In genomic region chr10:53166325-53166724, GRCh38 we compare ENCODE assay signal across 26 cellular contexts.
DNase-seq lines count a peak whose midpoint lies in the region; ATAC-seq, FAIRE-seq and TF ChIP-seq lines count a peak whose summit lies in the region.
"Had no signal": no experiment of that assay in that cellular context is flagged by ENCODE, and none has a peak within 500 bp of the region (broad histone marks: within the 10 kb centered on the region; RNA-seq: fewer than 3 reads in every experiment).

No MANE protein-coding gene starts in this region.

- no peak for FAIRE-seq in GM12878 (lab: Jason Lieb, UNC)
- FAIRE-seq: A549, D721Med, GM12892, GM19239 had no signal

- intact Hi-C loops in GM12878 (cut with micrococcal nuclease; ENCODE audit: unreplicated experiment) (no loop called here), spleen (cut with DNase I; ENCODE audit: low total_unique reads) (no loop called here), posterior vena cava (cut with DNase I) (no loop called here), prostate gland (cut with DNase I) (no loop called here)

- H3K36me3 ChIP-seq in GM12878 (ENCODE audit: control insufficient read depth in 2 of 2, insufficient read depth in 2 of 2, low read length in 1 of 2) (no peaks in the 10 kb centered on the region), spleen (no peaks in the 10 kb centered on the region), Karpas-422 (ENCODE audit: insufficient read depth, low read length) (no peaks in the 10 kb centered on the region), prostate gland (no peaks in the 10 kb centered on the region)
- H3K36me3 ChIP-seq: BE2C; BLaER1 treated with 17β-estradiol and CSF1 and Interleukin-3, amounts not matched to agents 10 nM and 100 nM had no signal

- RAD21 ChIA-PET in GM12878 (lab: Charles Lee; ENCODE audit: unreplicated experiment): interaction anchor here (1.0 kb wide), 1 partner anchor 214 kb away, joined by 3 read pairs; no protein-coding TSS in a partner anchor

- H3K4me2 ChIP-seq in GM12878 (ENCODE audit: control insufficient read depth, insufficient read depth) (no peak overlapping the region), Karpas-422 (ENCODE audit: low read depth, low read length, poor library complexity, severe bottlenecking) (no peak overlapping the region)
- H3K4me2 ChIP-seq: A549; BLaER1 treated with 17β-estradiol and CSF1 and Interleukin-3, amounts not matched to agents 10 nM and 100 nM had no signal

- H3K9me3 ChIP-seq in GM12878 (replicated peaks; ENCODE audit: control insufficient read depth, insufficient read depth, low read length) (no peaks in the 10 kb centered on the region), spleen (peaks cover 0 to 3% (median 0%) of the 10 kb centered on the region in 8 donors), Karpas-422 (ENCODE audit: low read length) (peaks cover 16% of the 10 kb centered on the region), prostate gland (no peaks in the 10 kb centered on the region)
- H3K9me3 ChIP-seq: A549; BE2C; BLaER1 treated with 17β-estradiol and CSF1 and Interleukin-3, amounts not matched to agents 10 nM and 100 nM had no signal

- H3K4me3 ChIP-seq in GM12878 (no peak overlapping the region), spleen (no peak overlapping the region), Karpas-422 (ENCODE audit: low read length) (no peak overlapping the region), prostate gland (no peak overlapping the region)
- H3K4me3 ChIP-seq: A549; BLaER1 treated with 17β-estradiol and CSF1 and Interleukin-3, amounts not matched to agents 10 nM and 100 nM; GM23248 had no signal

- H3K27me3 ChIP-seq in GM12878 (replicated peaks in 1 of 2; ENCODE audit: control insufficient read depth in 2 of 2, insufficient read depth in 2 of 2, low read length in 1 of 2) (no peaks in the 10 kb centered on the region), spleen (replicated peaks in 1 of 7) (no peaks in the 10 kb centered on the region), Karpas-422 (ENCODE audit: low read length) (no peaks in the 10 kb centered on the region), prostate gland (replicated peaks; ENCODE audit: insufficient read depth) (no peaks in the 10 kb centered on the region)
- H3K27me3 ChIP-seq: BE2C; BLaER1 treated with 17β-estradiol and CSF1 and Interleukin-3, amounts not matched to agents 10 nM and 100 nM had no signal

- H2AFZ ChIP-seq in GM12878 (ENCODE audit: control insufficient read depth, low read depth, low read length) (no peak overlapping the region), Karpas-422 (ENCODE audit: low read length) (no peak overlapping the region)
- H2AFZ ChIP-seq: GM23248 had no signal

- TF ChIP-seq EP300 in GM12878 (IDR thresholded peaks at IDR 0.05; ENCODE audit: borderline replicate concordance in 1 of 2, control insufficient read depth in 1 of 2, low read depth in 2 of 2, low read length in 2 of 2): 0 out of 4 replicates have a peak, but pooled peaks of 1 of the 2 experiments have one; percentile 9

- H3K9me2 ChIP-seq in Karpas-422 (replicated peaks; ENCODE audit: insufficient read depth, low read length): no peaks in the 10 kb centered on the region

- H3K27ac ChIP-seq in GM12878 (ENCODE audit: control insufficient read depth, insufficient read depth): no peak overlapping the region
- H3K27ac ChIP-seq in spleen: no peak overlapping the region
- H3K27ac ChIP-seq in Karpas-422 (ENCODE audit: low read length): no peak overlapping the region
- no peak overlapping the region for H3K27ac ChIP-seq in prostate gland
- H3K27ac ChIP-seq: 22Rv1; A549; BLaER1 treated with 17β-estradiol and CSF1 and Interleukin-3, amounts not matched to agents 10 nM and 100 nM; GM23248 had no signal

- DNase-seq in NOMO-1 (lab: John Stamatoyannopoulos, UW; ENCODE audit: unreplicated experiment in 2 of 2) (peak; percentile 7 to 13), NOMO-1 treated with dmso at 0.1 percent for 144 hours (lab: John Stamatoyannopoulos, UW; ENCODE audit: unreplicated experiment) (no peak), NOMO-1 treated with DMSO at 0.1 percent for 48 hours (lab: John Stamatoyannopoulos, UW; ENCODE audit: unreplicated experiment) (peak; percentile 15), GM12878 (ENCODE audit: low read depth, low spot score) (peak; percentile 5), spleen (no peak), Karpas-422 (no peak), posterior vena cava (ENCODE audit: low spot score) (no peak), prostate gland (ENCODE audit: low spot score) (no peak)
- DNase-seq: ACHN; AML-193; BE2C; CD4-positive, alpha-beta T cell; CD8-positive, alpha-beta memory T cell; DMS 273 treated with DMSO at 0.1 percent for 48 hours; DMS79; EL; GDM1; GM23248; H7; HCEC 1CT had no signal

- H3K4me1 ChIP-seq in GM12878 (ENCODE audit: control insufficient read depth, insufficient read depth, low read length) (no peaks in the 10 kb centered on the region), spleen (no peaks in the 10 kb centered on the region), Karpas-422 (ENCODE audit: low read length) (no peaks in the 10 kb centered on the region), prostate gland (replicated peaks) (no peaks in the 10 kb centered on the region)
- H3K4me1 ChIP-seq: A549; BE2C; BLaER1 treated with 17β-estradiol and CSF1 and Interleukin-3, amounts not matched to agents 10 nM and 100 nM had no signal

- BruUV-seq in GM12878 (replicated peaks; lab: Mats Ljungman, UMichigan): no TSS peak

- POLR2A ChIA-PET in GM12878 (lab: Charles Lee): interaction anchor here (0.6 kb wide), 1 partner anchor 8 kb away, joined by 3 read pairs; no protein-coding TSS in a partner anchor

- H3K79me2 ChIP-seq in GM12878 (ENCODE audit: control insufficient read depth, insufficient read depth, low read length) (no peaks in the 10 kb centered on the region), Karpas-422 (ENCODE audit: low read length) (no peaks in the 10 kb centered on the region)

- no peaks in the 10 kb centered on the region for H4K20me1 ChIP-seq in GM12878 (ENCODE audit: control insufficient read depth, insufficient read depth)
- H4K20me1 ChIP-seq in Karpas-422 (ENCODE audit: insufficient read depth, low read depth, low read length): no peaks in the 10 kb centered on the region
- H4K20me1 ChIP-seq: BLaER1 treated with 17β-estradiol and CSF1 and Interleukin-3, amounts not matched to agents 10 nM and 100 nM had no signal

- peak; percentile 85 for ATAC-seq in GM12878
- ATAC-seq: A549 had no signal

- no peak for TF ChIP-seq CTCF in GM12878 (IDR thresholded peaks at IDR 0.05 in 2 of 3, conservative IDR thresholded peaks at IDR 0.05 in 1 of 3; ENCODE audit: control insufficient read depth in 2 of 3, extremely low read depth in 1 of 3, insufficient read depth in 1 of 3, low read depth in 3 of 3, low read length in 3 of 3)
- TF ChIP-seq CTCF in spleen (IDR thresholded peaks at IDR 0.05 in 8 of 11, conservative IDR thresholded peaks at IDR 0.05 in 3 of 11): no peak
- TF ChIP-seq CTCF in prostate gland (IDR thresholded peaks at IDR 0.05): no peak

- 0% methylated on average over 3 of the region's 3 CpGs for WGBS in GM12878 (ENCODE audit: insufficient coverage, insufficient replicate concordance, low lambda C conversion rate, missing lambda C conversion rate)
- 54 to 66% (median 62%) methylated on average over 3 of the region's 3 CpGs for WGBS in spleen, 5 donors
- 88% methylated on average over 3 of the region's 3 CpGs for WGBS in prostate gland

- in situ Hi-C loops in GM12878 (cut with MboI): no loop called here

- TF ChIP-seq POLR2A in GM12878 (IDR thresholded peaks at IDR 0.05; ENCODE audit: low read depth, low read length): no peak
- no peak for TF ChIP-seq POLR2A in spleen (IDR thresholded peaks at IDR 0.05)
- TF ChIP-seq POLR2A in prostate gland (IDR thresholded peaks at IDR 0.05): no peak

- CTCF ChIA-PET in GM12878 (lab: Yijun Ruan, JAX): interaction anchor here (1.2 to 1.7 kb wide), 2 partner anchors 36 to 41 kb away, joined by 3 to 4 read pairs; no protein-coding TSS in a partner anchor

- no peak for TF ChIP-seq RAD21 in GM12878 (IDR thresholded peaks at IDR 0.05; ENCODE audit: insufficient read depth, low read depth, low read length)

- SMC1A ChIA-PET in GM12878 (lab: Charles Lee; ENCODE audit: uncharacterized antibody, unreplicated experiment): interaction anchor here (0.6 to 1.5 kb wide), 2 partner anchors 43 to 1501 kb away, joined by 3 to 4 read pairs; no protein-coding TSS in a partner anchor

- no peak overlapping the region for H3K9ac ChIP-seq in GM12878 (ENCODE audit: control insufficient read depth, insufficient read depth, low read length)
- no peak overlapping the region for H3K9ac ChIP-seq in Karpas-422 (ENCODE audit: low read length)
- H3K9ac ChIP-seq: BLaER1 treated with 17β-estradiol and CSF1 and Interleukin-3, amounts not matched to agents 10 nM and 100 nM; GM23248 had no signal

TF ChIP-seq in GM12878, 131 proteins besides CTCF, POLR2A, EP300 and RAD21:
- TF ChIP-seq BCL11A (IDR thresholded peaks at IDR 0.05; ENCODE audit: low read depth, low read length) (peak; percentile 43; the same call in 1 of the 2 replicates), RAD51 (IDR thresholded peaks at IDR 0.05) (no peak), MTA2 (IDR thresholded peaks at IDR 0.05; ENCODE audit: low read depth) (peak; percentile 67), PAX8 (IDR thresholded peaks at IDR 0.05) (no peak)

Comparison
In these comparisons a context has a peak if more than half of its experiments do, and no peak if none do; other contexts are left out.
1. DNase-seq: peak in NOMO-1 (2 of 2), NOMO-1 treated with DMSO at 0.1 percent for 48 hours (single experiment) and GM12878 (single experiment); none in NOMO-1 treated with dmso at 0.1 percent for 144 hours (single experiment), spleen (single experiment), Karpas-422 (single experiment), posterior vena cava (single experiment) and prostate gland (single experiment).